8 cellular contexts compared by ENCODE assay signal in the genomic region with DNA sequence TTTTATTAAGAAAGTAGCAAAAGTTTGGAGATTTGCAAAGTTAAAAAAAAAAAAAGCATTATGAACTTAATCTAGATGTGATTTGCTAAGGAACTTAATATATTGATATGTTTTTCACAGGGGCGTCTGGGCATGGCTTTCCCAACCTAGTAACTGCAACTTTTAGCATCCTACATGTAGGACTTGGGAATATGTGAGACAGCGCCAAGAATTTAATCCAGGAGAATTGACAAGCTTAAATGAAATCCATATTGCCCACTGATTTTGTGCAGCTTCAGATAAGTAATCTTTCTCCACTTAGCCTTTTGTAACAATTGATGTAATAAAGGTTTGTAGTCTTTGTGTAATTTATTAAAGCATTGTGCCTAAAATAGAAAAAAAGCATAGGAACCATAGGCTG. TPM values are rescaled to one million over a fixed set of nuclear protein-coding genes. Genes with fewer than 3 reads are reported as not detected.
DNase-seq lines count a peak whose midpoint lies in the region; ATAC-seq and TF ChIP-seq lines count a peak whose summit lies in the region.

No MANE protein-coding gene starts in this region.

- H3K27me3 ChIP-seq in left ventricle myocardium inferior (ENCODE audit: low read depth) (no peaks in the 10 kb centered on the region), body of pancreas (no peaks in the 10 kb centered on the region), aorta (ENCODE audit: control insufficient read depth in 1 of 2, insufficient read depth in 2 of 2, low read length in 1 of 2) (no peaks in the 10 kb centered on the region)

- intact Hi-C loops in left ventricle myocardium inferior (cut with micrococcal nuclease) (no loop called here), left cardiac atrium (cut with DNase I) (no loop called here), body of pancreas (cut with DNase I) (no loop called here), aorta (cut with DNase I) (loop anchor here in 1 of 2 donors (2.0 to 10.0 kb wide), 2 partner anchors 69 to 329 kb away; a partner anchor contains a TSS)

- H3K27me3 Mint-ChIP-seq in memory B cell: no peaks in the 10 kb centered on the region

- H3K9me3 Mint-ChIP-seq in memory B cell: no peaks in the 10 kb centered on the region

- H3K27ac ChIP-seq in left ventricle myocardium inferior (replicated peaks) (peak overlapping the region; percentile 99), body of pancreas (peak overlapping the region in 3 of 4 donors; percentile 93 to 98 (median 96)), aorta (ENCODE audit: low read depth in 1 of 2, low read length in 2 of 2) (no peak overlapping the region)

- H3K36me3 ChIP-seq in left ventricle myocardium inferior (peaks cover 11% of the 10 kb centered on the region), body of pancreas (replicated peaks in 1 of 2; ENCODE audit: insufficient read depth in 1 of 2, low read depth in 2 of 2) (no peaks in the 10 kb centered on the region), aorta (ENCODE audit: control insufficient read depth in 1 of 2, insufficient read depth in 2 of 2, low read length in 1 of 2) (no peaks in the 10 kb centered on the region)

- no peak for TF ChIP-seq CTCF in left ventricle myocardium inferior (IDR thresholded peaks at IDR 0.05; ENCODE audit: borderline replicate concordance)
- no peak for TF ChIP-seq CTCF in body of pancreas (IDR thresholded peaks at IDR 0.05)

- peak overlapping the region; percentile 99 for H3K27ac Mint-ChIP-seq in memory B cell

- peak overlapping the region; percentile 97 for H3K4me3 ChIP-seq in left ventricle myocardium inferior
- peak overlapping the region; percentile 89 to 94 for H3K4me3 ChIP-seq in body of pancreas
- peak overlapping the region; percentile 83 to 95 for H3K4me3 ChIP-seq in aorta (ENCODE audit: low read length in 2 of 2)

- DNase-seq in left ventricle myocardium inferior (no peak), left cardiac atrium (no peak), body of pancreas (no peak), memory B cell (ENCODE audit: low spot score in 2 of 2) (no peak), aorta (no peak), NCI-H2081 treated with DMSO at 0.1 percent for 48 hours (lab: John Stamatoyannopoulos, UW) (no peak), cerebellar cortex (ENCODE audit: low spot score) (no peak)

- peaks cover 67% of the 10 kb centered on the region for H3K4me1 ChIP-seq in left ventricle myocardium inferior
- H3K4me1 ChIP-seq in body of pancreas: peaks cover 36% of the 10 kb centered on the region
- no peaks in the 10 kb centered on the region for H3K4me1 ChIP-seq in aorta (ENCODE audit: control insufficient read depth in 1 of 2, insufficient read depth in 2 of 2, low read length in 2 of 2)

- peak overlapping the region; percentile 93 for H3K4me3 Mint-ChIP-seq in memory B cell

- H3K9me3 ChIP-seq in left ventricle myocardium inferior (replicated peaks) (no peaks in the 10 kb centered on the region), body of pancreas (no peaks in the 10 kb centered on the region), aorta (ENCODE audit: control insufficient read depth, low read length) (no peaks in the 10 kb centered on the region)

- no peak for TF ChIP-seq POLR2A in body of pancreas (IDR thresholded peaks at IDR 0.05)

- no peak for ATAC-seq in left cardiac atrium
- ATAC-seq in body of pancreas: no peak
- ATAC-seq in memory B cell (ENCODE audit: low read depth): no peak
- ATAC-seq in aorta (ENCODE audit: low FRiP score): no peak
- no peak for ATAC-seq in HG03135 (IDR thresholded peaks at IDR 0.05; ENCODE audit: unreplicated experiment)

- peaks cover 25% of the 10 kb centered on the region for H3K4me1 Mint-ChIP-seq in memory B cell

- peaks cover 10% of the 10 kb centered on the region for H3K36me3 Mint-ChIP-seq in memory B cell

- WGBS in body of pancreas, 2 donors: 6 to 7% methylated on average over 2 of the region's 2 CpGs
- WGBS in aorta, 2 donors: 6 to 14% methylated on average over 2 of the region's 2 CpGs

RNA-seq across cellular contexts. Expression of a gene that starts 1.0 kb away (rescaled TPM):
- total RNA-seq in left ventricle myocardium inferior (8.1 TPM), left cardiac atrium (10 to 100 TPM in 1 of 2 donors, 1 to 10 TPM in 1; 9.7 to 11.5 TPM), body of pancreas (1 to 10 TPM; 4.9 to 6.7 TPM), aorta (10 to 100 TPM; 14.3 to 18.5 TPM)
- polyA plus RNA-seq in aorta: 1 to 10 TPM; 4.0 to 4.5 TPM

Comparison
In these comparisons a context has a peak if more than half of its experiments do, and no peak if none do; other contexts are left out.
1. H3K27ac ChIP-seq: peak in left ventricle myocardium inferior (single experiment) and body of pancreas (3 of 4); none in aorta (0 of 2).
2. Peak in every context shown above with its lines, with median percentiles within 50 percentile points of each other: H3K4me3 ChIP-seq.